ENCODE assay signal across 9 cellular contexts in the genomic region with DNA sequence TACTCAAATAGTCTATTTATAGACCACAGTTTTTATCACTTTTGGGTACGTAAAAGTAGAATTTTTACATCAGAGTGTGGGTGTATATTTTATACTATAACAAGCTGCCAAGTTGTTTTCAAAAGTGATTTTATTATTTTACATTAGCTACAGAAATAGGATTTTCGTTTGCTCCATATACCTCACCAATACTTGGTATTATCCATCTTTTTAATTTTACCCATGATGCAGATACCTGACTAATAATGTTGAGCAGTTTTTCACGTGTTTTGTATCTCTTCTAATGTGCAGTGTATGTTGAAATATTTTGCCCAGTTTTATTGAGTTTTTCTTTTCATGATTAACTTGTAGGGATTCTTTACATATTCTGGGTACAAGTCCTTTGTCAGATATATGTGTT.
"Had no signal": no experiment of that assay in that cellular context is flagged by ENCODE, and none has a peak within 500 bp of the region (broad histone marks: within the 10 kb centered on the region; RNA-seq: fewer than 3 reads in every experiment).

No MANE protein-coding gene starts in this region.

- H3K27ac ChIP-seq: HL-60, KMS-11 had no signal

- DNase-seq: IMR-90, KBM-7, KG1 had no signal

- H3K4me3 ChIP-seq: K562 had no signal

- H3K36me3 Mint-ChIP-seq: IgD-negative memory B cell had no signal

- FAIRE-seq: HepG2, HTR-8/SVneo, K562 had no signal

- ATAC-seq: HepG2, K562 had no signal

- H3K4me1 Mint-ChIP-seq: IgD-negative memory B cell had no signal

- H3K4me3 Mint-ChIP-seq: IgD-negative memory B cell had no signal

- H3K27ac Mint-ChIP-seq: IgD-negative memory B cell had no signal
